In the genomic region with DNA sequence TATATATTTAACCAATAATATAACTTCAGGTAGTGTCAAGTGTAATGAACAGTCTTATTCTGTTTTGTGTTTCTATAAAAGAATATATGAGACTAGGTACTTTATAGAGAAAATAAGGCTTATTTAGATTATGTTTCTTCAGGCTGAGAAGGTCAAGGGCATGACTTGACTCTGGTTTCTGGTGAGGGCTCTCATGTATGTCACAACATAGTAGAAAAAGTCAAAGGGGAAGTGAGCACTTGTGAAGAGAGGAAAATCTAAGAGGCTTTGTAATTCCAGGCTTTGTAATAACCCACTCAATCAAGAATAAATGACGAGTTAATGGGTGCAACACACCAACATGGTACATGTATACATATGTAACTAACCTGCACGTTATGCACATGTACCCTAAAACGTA, we compare ENCODE assay signal across 33 cellular contexts. TPM values are rescaled to one million over a fixed set of nuclear protein-coding genes. Genes with fewer than 3 reads are reported as not detected.
"Had no signal": no experiment of that assay in that cellular context is flagged by ENCODE, and none has a peak within 500 bp of the region (broad histone marks: within the 10 kb centered on the region; RNA-seq: fewer than 3 reads in every experiment).

No MANE protein-coding gene starts in this region.

- H3K36me3 Mint-ChIP-seq: mesothelial cell of epicardium; naive B cell; neural progenitor cell; stimulated activated naive B cell treated with anti-CD40 and anti-IgM and Interleukin-4, amounts not matched to agents 10 μg/mL and 1 μg/mL and 100 μg/mL, for 72 hours had no signal

- H3K27ac Mint-ChIP-seq: mesothelial cell of epicardium; nephron; neural progenitor cell; stimulated activated naive B cell treated with anti-CD40 and anti-IgM and Interleukin-4, amounts not matched to agents 10 μg/mL and 1 μg/mL and 100 μg/mL, for 72 hours; stimulated activated naive CD8-positive, alpha-beta T cell treated with anti-CD3 and anti-CD28 coated beads, Interleukin-15, Interleukin-2, amounts not matched to agents 100 ng/mL and 50 ng/mL, for 24 hours had no signal

- ATAC-seq: foreskin keratinocyte; gastroesophageal sphincter; heart left ventricle; left lobe of liver; mucosa of descending colon; right cardiac atrium; stimulated activated naive B cell treated with anti-CD40 and anti-IgM and Interleukin-4, amounts not matched to agents 10 μg/mL and 1 μg/mL and 100 μg/mL, for 72 hours had no signal

- DNase-seq: dermis blood vessel endothelial cell; effector memory CD4-positive, alpha-beta T cell; foreskin keratinocyte; heart left ventricle; kidney; mesenchymal stem cell; mucosa of descending colon; naive B cell; right cardiac atrium; spleen; stimulated activated CD4-positive, alpha-beta T cell treated with anti-CD3 and anti-CD28 coated beads, Interleukin-2, amount 100 ng/mL, for 48 hours; stimulated activated naive B cell treated with anti-CD40 and anti-IgM and Interleukin-4, amounts not matched to agents 10 μg/mL and 1 μg/mL and 100 μg/mL, for 72 hours; upper lobe of left lung had no signal

- H3K4me1 Mint-ChIP-seq: mesothelial cell of epicardium; naive B cell; nephron; neural progenitor cell; stimulated activated naive B cell treated with anti-CD40 and anti-IgM and Interleukin-4, amounts not matched to agents 10 μg/mL and 1 μg/mL and 100 μg/mL, for 72 hours had no signal

- H3K4me3 ChIP-seq: coronary artery, esophagus muscularis mucosa, gastroesophageal sphincter, heart left ventricle, hepatocyte, mucosa of descending colon, neural progenitor cell, prostate gland, skin epidermis, spleen, thoracic aorta, tibial nerve, upper lobe of left lung had no signal

- H3K9me3 ChIP-seq: esophagus muscularis mucosa, gastroesophageal sphincter, heart left ventricle, mucosa of descending colon, prostate gland, thoracic aorta, tibial nerve, upper lobe of left lung had no signal

- H3K9me3 Mint-ChIP-seq: neural progenitor cell had no signal

- H3K27me3 ChIP-seq: esophagus muscularis mucosa, foreskin keratinocyte, gastroesophageal sphincter, heart left ventricle, hepatocyte, neural progenitor cell, spleen, tibial nerve, upper lobe of left lung had no signal

- FAIRE-seq: endothelial cell of umbilical vein, kidney, urothelium cell line had no signal

- H3K27me3 Mint-ChIP-seq: naive B cell; stimulated activated naive B cell treated with anti-CD40 and anti-IgM and Interleukin-4, amounts not matched to agents 10 μg/mL and 1 μg/mL and 100 μg/mL, for 72 hours; stimulated activated naive CD8-positive, alpha-beta T cell treated with anti-CD3 and anti-CD28 coated beads, Interleukin-15, Interleukin-2, amounts not matched to agents 100 ng/mL and 50 ng/mL, for 24 hours had no signal

- H3K4me1 ChIP-seq: esophagus muscularis mucosa, foreskin keratinocyte, gastroesophageal sphincter, heart left ventricle, neural progenitor cell, prostate gland, spleen, tibial nerve, upper lobe of left lung had no signal

- H3K4me3 Mint-ChIP-seq: mesothelial cell of epicardium; naive B cell; nephron; neural progenitor cell; stimulated activated naive B cell treated with anti-CD40 and anti-IgM and Interleukin-4, amounts not matched to agents 10 μg/mL and 1 μg/mL and 100 μg/mL, for 72 hours; stimulated activated naive CD8-positive, alpha-beta T cell treated with anti-CD3 and anti-CD28 coated beads, Interleukin-15, Interleukin-2, amounts not matched to agents 100 ng/mL and 50 ng/mL, for 24 hours had no signal

- H3K36me3 ChIP-seq: esophagus muscularis mucosa, gastroesophageal sphincter, heart left ventricle, neural progenitor cell, prostate gland, spleen, thoracic aorta, tibial nerve, upper lobe of left lung had no signal

- H3K27ac ChIP-seq: coronary artery, esophagus muscularis mucosa, foreskin keratinocyte, gastroesophageal sphincter, heart left ventricle, hepatocyte, neural progenitor cell, prostate gland, skin epidermis, spleen, thoracic aorta, tibial nerve, upper lobe of left lung had no signal

RNA-seq across cellular contexts. Expression of a gene that starts 27.6 kb away (rescaled TPM):
- total RNA-seq: dermis blood vessel endothelial cell, endothelial cell of umbilical vein, epithelial cell of proximal tubule, esophagus muscularis mucosa, fibroblast of lung, foreskin keratinocyte, gastroesophageal sphincter, hepatocyte, kidney, left lobe of liver, lower leg skin, lung microvascular endothelial cell, mesothelial cell of epicardium, mucosa of descending colon, osteoblast, prostate gland, thoracic aorta, tibial nerve, upper lobe of left lung had no signal
